ENCODE assay signal across 16 cellular contexts in the genomic region with DNA sequence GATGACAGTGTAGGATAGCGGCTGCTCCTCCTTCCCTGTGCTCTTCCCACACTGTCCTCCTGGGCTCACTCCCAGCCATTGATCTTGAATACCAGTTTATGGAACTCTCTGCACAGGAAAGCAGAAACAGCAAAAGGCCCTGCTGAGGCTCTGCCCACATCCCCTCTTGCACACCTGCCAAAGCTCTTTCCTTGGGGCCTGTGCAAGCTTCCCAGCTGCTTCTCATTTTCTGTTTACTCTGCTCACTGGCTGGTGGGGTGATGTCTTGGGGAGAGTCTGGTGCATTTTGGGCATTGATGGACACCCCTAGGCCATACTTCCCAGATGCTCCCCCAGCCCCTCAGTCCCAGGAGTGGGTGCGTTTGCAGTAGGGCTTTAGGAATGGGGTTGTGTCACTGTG.
"Had no signal": no experiment of that assay in that cellular context is flagged by ENCODE, and none has a peak within 500 bp of the region (broad histone marks: within the 10 kb centered on the region; RNA-seq: fewer than 3 reads in every experiment).

No MANE protein-coding gene starts in this region.

- H3K4me1 ChIP-seq: gastrocnemius medialis, left ventricle myocardium inferior, pancreas, tibial artery, vagina had no signal

- H3K27ac ChIP-seq: epithelial cell of prostate, gastrocnemius medialis, left ventricle myocardium inferior, pancreas, tibial artery, vagina had no signal

- H3K9me3 ChIP-seq: gastrocnemius medialis, pancreas, tibial artery, vagina had no signal

- H3K27me3 ChIP-seq: gastrocnemius medialis, pancreas, vagina had no signal

- H3K27ac Mint-ChIP-seq: stimulated activated effector memory CD8-positive, alpha-beta T cell treated with anti-CD3 and anti-CD28 coated beads, Interleukin-12 subunit alpha, Interleukin-12 subunit beta, amount 100 ng/mL, for 72 hours; T-helper 17 cell; WTC11 had no signal

- H3K4me3 Mint-ChIP-seq: activated T-cell treated with anti-CD3 and anti-CD28 coated beads, Interleukin-2, amount 50 U/mL, for 4 hours; stimulated activated effector memory CD8-positive, alpha-beta T cell treated with anti-CD3 and anti-CD28 coated beads, Interleukin-12 subunit alpha, Interleukin-12 subunit beta, amount 100 ng/mL, for 72 hours; T-helper 17 cell; WTC11 had no signal

- H3K4me3 ChIP-seq: gastrocnemius medialis, left ventricle myocardium inferior, pancreas, tibial artery, vagina had no signal

- H3K36me3 ChIP-seq: gastrocnemius medialis, left ventricle myocardium inferior, pancreas, tibial artery, vagina had no signal

- H3K4me1 Mint-ChIP-seq: WTC11 had no signal

- H3K9me3 Mint-ChIP-seq: activated T-cell treated with anti-CD3 and anti-CD28 coated beads, Interleukin-2, amount 50 U/mL, for 4 hours; stimulated activated effector memory CD8-positive, alpha-beta T cell treated with anti-CD3 and anti-CD28 coated beads, Interleukin-12 subunit alpha, Interleukin-12 subunit beta, amount 100 ng/mL, for 72 hours had no signal

- DNase-seq: caudate nucleus; cortex of kidney; effector memory CD4-positive, alpha-beta T cell; gastrocnemius medialis; mesenchymal stem cell; retina; small intestine had no signal

- ATAC-seq: activated T-cell treated with anti-CD3 and anti-CD28 coated beads, Interleukin-2, amount 50 U/mL, for 4 hours; gastrocnemius medialis; pancreas; stimulated activated effector memory CD8-positive, alpha-beta T cell treated with anti-CD3 and anti-CD28 coated beads, Interleukin-12 subunit alpha, Interleukin-12 subunit beta, amount 100 ng/mL, for 72 hours; T-helper 17 cell; WTC11 had no signal

- H3K36me3 Mint-ChIP-seq: stimulated activated effector memory CD8-positive, alpha-beta T cell treated with anti-CD3 and anti-CD28 coated beads, Interleukin-12 subunit alpha, Interleukin-12 subunit beta, amount 100 ng/mL, for 72 hours had no signal
